1 cellular context compared by ENCODE assay signal in the genomic region with DNA sequence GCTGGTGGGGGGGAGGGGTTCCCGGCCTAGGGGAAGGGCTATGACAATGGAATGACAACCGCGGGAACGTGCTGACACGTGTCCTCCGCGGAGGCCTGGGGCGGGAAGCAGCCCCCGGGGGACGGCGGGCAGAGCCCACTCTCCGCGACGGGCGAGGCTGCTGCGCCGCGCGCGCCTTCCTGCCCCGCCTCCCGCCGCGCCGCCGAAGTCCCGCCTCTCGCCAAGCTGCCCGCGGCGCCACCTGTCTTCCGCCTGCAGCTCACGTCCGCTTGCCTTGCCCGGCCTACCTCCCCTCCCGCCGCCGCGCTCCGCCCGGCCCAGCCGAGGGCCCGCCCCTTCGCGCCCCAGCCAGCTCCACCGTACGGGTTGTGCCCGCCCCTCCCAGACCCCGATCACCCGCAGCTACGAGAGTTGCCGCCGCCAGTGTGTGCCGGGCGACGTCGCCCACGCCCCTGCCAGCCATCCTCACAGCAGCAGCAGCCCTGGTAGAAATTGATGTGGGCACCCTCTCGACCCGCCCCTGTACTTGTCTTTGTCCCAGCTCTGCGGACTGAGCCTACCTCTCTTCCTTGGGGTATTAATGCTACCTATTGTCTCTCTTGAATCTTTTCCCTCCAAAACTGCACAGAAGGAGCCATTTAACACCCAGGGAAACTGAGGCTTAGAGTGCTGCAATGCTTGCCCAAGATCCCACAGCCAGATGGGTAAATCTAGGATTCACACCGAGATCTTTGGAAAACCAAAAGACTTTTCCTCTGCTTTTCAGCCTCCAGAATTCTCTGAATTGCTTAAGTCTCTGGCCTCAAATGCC.
TF ChIP-seq lines count a peak whose summit lies in the region.

A gene with protein sequence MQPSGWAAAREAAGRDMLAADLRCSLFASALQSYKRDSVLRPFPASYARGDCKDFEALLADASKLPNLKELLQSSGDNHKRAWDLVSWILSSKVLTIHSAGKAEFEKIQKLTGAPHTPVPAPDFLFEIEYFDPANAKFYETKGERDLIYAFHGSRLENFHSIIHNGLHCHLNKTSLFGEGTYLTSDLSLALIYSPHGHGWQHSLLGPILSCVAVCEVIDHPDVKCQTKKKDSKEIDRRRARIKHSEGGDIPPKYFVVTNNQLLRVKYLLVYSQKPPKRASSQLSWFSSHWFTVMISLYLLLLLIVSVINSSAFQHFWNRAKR (minus strand): TSS at position 180 of the 811 bp plus-strand sequence. CDS start 457 bp downstream, outside the sequence.

TF ChIP-seq in HepG2, 621 proteins besides CTCF, POLR2A, EP300 and RAD21 (continued from another document and continues in another):
- TF ChIP-seq ATF4 (CRISPR knock-in tag; IDR thresholded peaks at IDR 0.05) (no peak; a peak in 1 of 4 replicates), ZNF503 (CRISPR knock-in tag; IDR thresholded peaks at IDR 0.05) (no peak), ZNF280B (CRISPR knock-in tag; IDR thresholded peaks at IDR 0.05; ENCODE audit: borderline replicate concordance) (no peak), BRCA1 (CRISPR knock-in tag; IDR thresholded peaks at IDR 0.05) (0 out of 2 replicates have a peak, but pooled peaks have one; percentile 35), MXD1 (CRISPR knock-in tag; IDR thresholded peaks at IDR 0.05) (peak; percentile 34; the same call in 1 of the 2 replicates), NFYB (CRISPR knock-in tag; IDR thresholded peaks at IDR 0.05) (no peak), HES4 (CRISPR knock-in tag; IDR thresholded peaks at IDR 0.05; ENCODE audit: borderline replicate concordance) (peak; percentile 71; the same call in 1 of the 2 replicates), SRSF4 (IDR thresholded peaks at IDR 0.05; ENCODE audit: low read depth, low read length, poor library complexity, severe bottlenecking) (no peak), SYNCRIP (IDR thresholded peaks at IDR 0.05; ENCODE audit: insufficient read depth, low read depth, low read length) (no peak), ZSCAN29 (CRISPR knock-in tag; conservative IDR thresholded peaks at IDR 0.05) (no peak), ZNF30 (CRISPR knock-in tag; IDR thresholded peaks at IDR 0.05) (no peak; the same call in 1 of the 2 replicates), HNF1A (IDR thresholded peaks at IDR 0.05; ENCODE audit: low read depth) (no peak), HNF1A (CRISPR knock-in tag; IDR thresholded peaks at IDR 0.05; ENCODE audit: borderline replicate concordance) (0 out of 2 replicates have a peak, but pooled peaks have one; percentile 7), ZNF776 (CRISPR knock-in tag; IDR thresholded peaks at IDR 0.05) (no peak; the same call in 1 of the 2 replicates), ZBTB8A (CRISPR knock-in tag; IDR thresholded peaks at IDR 0.05; ENCODE audit: borderline replicate concordance, low read depth) (no peak), KMT2B (CRISPR knock-in tag; IDR thresholded peaks at IDR 0.05) (no peak), MBD4 (IDR thresholded peaks at IDR 0.05; ENCODE audit: borderline replicate concordance, low read length) (no peak), ZNF407 (CRISPR knock-in tag; IDR thresholded peaks at IDR 0.05; ENCODE audit: not compliant biosample characterization) (no peak), SMAD9 (CRISPR knock-in tag; IDR thresholded peaks at IDR 0.05) (no peak), HNRNPH1 (optimal IDR thresholded peaks at IDR 0.05; ENCODE audit: low read depth, low read length) (no peak), ZFP37 (CRISPR knock-in tag; IDR thresholded peaks at IDR 0.05; ENCODE audit: borderline replicate concordance) (0 out of 2 replicates have a peak, but pooled peaks have one; percentile 42), NFATC3 (CRISPR knock-in tag; IDR thresholded peaks at IDR 0.05) (no peak), SOX13 (IDR thresholded peaks at IDR 0.05) (peak; percentile 47; the same call in 1 of the 2 replicates), SOX13 (CRISPR knock-in tag; conservative IDR thresholded peaks at IDR 0.05 in 1 of 2, IDR thresholded peaks at IDR 0.05 in 1 of 2) (peak in 1 of 2 experiments; percentile 63; a peak in 2 of 4 replicates), FOXK2 (IDR thresholded peaks at IDR 0.05) (no peak), YEATS2 (CRISPR knock-in tag; IDR thresholded peaks at IDR 0.05; ENCODE audit: borderline replicate concordance) (no peak), ZSCAN25 (CRISPR knock-in tag; IDR thresholded peaks at IDR 0.05) (no peak; the same call in 1 of the 2 replicates), ZFP62 (CRISPR knock-in tag; IDR thresholded peaks at IDR 0.05) (no peak), RFX3 (CRISPR knock-in tag; IDR thresholded peaks at IDR 0.05) (no peak), ZNF740 (CRISPR knock-in tag; IDR thresholded peaks at IDR 0.05) (peak; percentile 71; the same call in 1 of the 2 replicates), JUN (CRISPR knock-in tag; IDR thresholded peaks at IDR 0.05) (no peak), MTA3 (CRISPR knock-in tag; IDR thresholded peaks at IDR 0.05) (no peak), ZNF441 (CRISPR knock-in tag; IDR thresholded peaks at IDR 0.05; ENCODE audit: borderline replicate concordance) (peak; percentile 65; the same call in 1 of the 2 replicates), SALL2 (CRISPR knock-in tag; IDR thresholded peaks at IDR 0.05) (0 out of 2 replicates have a peak, but pooled peaks have one; percentile 23), SIX4 (CRISPR knock-in tag; IDR thresholded peaks at IDR 0.05) (no peak), FOXM1 (CRISPR knock-in tag; IDR thresholded peaks at IDR 0.05) (no peak), KAT8 (CRISPR knock-in tag; IDR thresholded peaks at IDR 0.05) (peak; percentile 51; the same call in 1 of the 2 replicates), PRPF4 (IDR thresholded peaks at IDR 0.05; ENCODE audit: low read depth, low read length, poor library complexity, severe bottlenecking) (no peak)
- TF ChIP-seq, protein P1, sequence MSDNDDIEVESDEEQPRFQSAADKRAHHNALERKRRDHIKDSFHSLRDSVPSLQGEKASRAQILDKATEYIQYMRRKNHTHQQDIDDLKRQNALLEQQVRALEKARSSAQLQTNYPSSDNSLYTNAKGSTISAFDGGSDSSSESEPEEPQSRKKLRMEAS (IDR thresholded peaks at IDR 0.05) = peak; percentile 87
